In the genomic region with DNA sequence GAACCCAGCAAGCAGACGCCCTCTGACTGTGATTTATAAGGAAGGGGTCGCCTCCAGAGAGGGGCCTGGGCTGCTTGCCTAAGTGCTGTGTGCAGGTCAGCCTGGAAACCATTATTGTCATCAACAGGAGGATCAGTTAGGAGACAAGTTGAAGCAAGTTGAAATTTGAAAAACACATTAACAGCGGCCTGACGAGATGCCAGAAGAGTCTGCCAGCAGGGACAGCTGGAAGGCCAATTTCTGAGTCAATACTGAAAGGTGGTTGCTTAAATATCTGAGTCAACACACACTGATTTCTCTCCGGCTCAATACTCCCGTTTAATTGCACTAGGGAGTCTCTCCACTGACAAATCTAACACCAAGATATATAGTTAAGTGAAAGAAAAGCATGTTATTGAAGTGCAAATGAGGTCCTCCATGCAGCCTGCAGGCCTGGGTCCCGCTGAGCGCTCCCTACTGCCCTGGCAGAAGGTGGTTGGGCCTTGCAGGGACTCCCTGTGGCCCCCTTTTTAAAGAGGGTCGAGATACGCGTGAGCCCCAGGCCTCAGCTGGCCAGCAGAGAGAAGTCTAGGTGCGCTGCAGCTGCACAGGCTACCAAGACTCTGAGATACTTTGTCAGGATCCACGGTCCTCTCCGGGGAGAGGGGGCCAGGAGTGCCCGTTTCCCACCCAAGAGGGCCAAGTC, we compare ENCODE assay signal across 12 cellular contexts.
A peak's percentile ranks its signal among the peaks of the same experiment; 100 is the strongest.
DNase-seq lines count a peak whose midpoint lies in the region; ATAC-seq, FAIRE-seq and TF ChIP-seq lines count a peak whose summit lies in the region.
"Had no signal": no experiment of that assay in that cellular context is flagged by ENCODE, and none has a peak within 500 bp of the region (broad histone marks: within the 10 kb centered on the region; RNA-seq: fewer than 3 reads in every experiment).

No MANE protein-coding gene starts in this region.

- no peak overlapping the region for H3K4me3 Mint-ChIP-seq in GM23338
- H3K4me3 Mint-ChIP-seq: memory B cell had no signal

- H3K27me3 ChIP-seq in GM23338 (ENCODE audit: insufficient read depth) = no peaks in the 10 kb centered on the region
- no peaks in the 10 kb centered on the region for H3K27me3 ChIP-seq in pancreas

- peaks cover 7% of the 10 kb centered on the region; the same call in 1 of the 2 replicates for H3K9me2 ChIP-seq in GM23338 (ENCODE audit: insufficient read depth)

- H3K36me3 ChIP-seq in GM23338 (ENCODE audit: insufficient read depth) (no peaks in the 10 kb centered on the region), pancreas (no peaks in the 10 kb centered on the region)

- no peaks in the 10 kb centered on the region for H3K9me3 Mint-ChIP-seq in GM23338
- H3K9me3 Mint-ChIP-seq: memory B cell had no signal

- H3K27ac ChIP-seq in GM23338 (ENCODE audit: low read depth) (no peak overlapping the region), pancreas (no peak overlapping the region)

- no peaks in the 10 kb centered on the region for H3K36me3 Mint-ChIP-seq in GM23338 (ENCODE audit: low read depth)
- H3K36me3 Mint-ChIP-seq: memory B cell had no signal

- H3K4me1 ChIP-seq in GM23338 (ENCODE audit: insufficient read depth) (peaks cover 8% of the 10 kb centered on the region), pancreas (no peaks in the 10 kb centered on the region)

- no peak overlapping the region for H3K4me3 ChIP-seq in GM23338
- H3K4me3 ChIP-seq in pancreas = no peak overlapping the region

- H3K4me1 Mint-ChIP-seq in GM23338 = peaks cover 21% of the 10 kb centered on the region

- H3K27ac Mint-ChIP-seq in GM23338 = no peak overlapping the region
- H3K27ac Mint-ChIP-seq: memory B cell had no signal

- intact Hi-C loops in pancreas (cut with DNase I) = no loop called here

- no peaks in the 10 kb centered on the region for H3F3A ChIP-seq in GM23338 (replicated peaks; ENCODE audit: low read depth)

- no peaks in the 10 kb centered on the region for H3K9me3 ChIP-seq in pancreas

- H3K4me2 ChIP-seq in GM23338 = 0 out of 2 replicates have a peak overlapping the region, but pooled peaks have one; percentile 38

- peak overlapping the region; percentile 18; the same call in 1 of the 2 replicates for H2AFZ ChIP-seq in GM23338

- no peaks in the 10 kb centered on the region for H4K20me1 ChIP-seq in GM23338 (replicated peaks; ENCODE audit: insufficient read depth)

- no peak for FAIRE-seq in pancreas (lab: Jason Lieb, UNC)

- DNase-seq in GM23338 (ENCODE audit: low spot score) (no peak), NCI-H2227 treated with DMSO at 0.1 percent for 48 hours (lab: John Stamatoyannopoulos, UW) (peak; percentile 47), fibroblast of gingiva (ENCODE audit: low read depth) (peak; percentile 63), pancreas (no peak), GM13976 (ENCODE audit: low spot score) (no peak)
- DNase-seq in activated CD4-positive, alpha-beta T cell treated with anti-CD3 and anti-CD28 coated beads for 4 hours = no peak
- DNase-seq: effector CD4-positive, alpha-beta T cell; SIG-M5; stimulated activated CD4-positive, alpha-beta T cell treated with anti-CD3 and anti-CD28 coated beads, Interleukin-2, amount 100 ng/mL, for 24 hours had no signal

- 71 to 73% methylated on average over 15 of the region's 15 CpGs for WGBS in pancreas, 2 donors

- H3K27me3 Mint-ChIP-seq in GM23338 (ENCODE audit: insufficient read depth, low read depth, poor library complexity) = peaks cover 3% of the 10 kb centered on the region

- H3K79me2 ChIP-seq in GM23338 (replicated peaks; ENCODE audit: insufficient read depth) = no peaks in the 10 kb centered on the region

- in situ Hi-C loops in GM13976 (cut with MboI; ENCODE audit: low sequenced_read_pairs, unreplicated experiment) = no loop called here

- ATAC-seq in GM23338 (peak; percentile 78), pancreas (peak in 3 of 4 donors; percentile 36 to 82 (median 78)), GM21723 (IDR thresholded peaks at IDR 0.05; ENCODE audit: unreplicated experiment) (no peak), GM21576 (IDR thresholded peaks at IDR 0.05; ENCODE audit: unreplicated experiment) (no peak)

- TF ChIP-seq CTCF in GM23338 (conservative IDR thresholded peaks at IDR 0.05; ENCODE audit: low read depth in 2 of 2) = no peak
- TF ChIP-seq CTCF in pancreas (IDR thresholded peaks at IDR 0.05) = no peak
- no peak for TF ChIP-seq CTCF in GM13976 (IDR thresholded peaks at IDR 0.05; ENCODE audit: borderline replicate concordance, control extremely low read depth, extremely low read depth, insufficient read depth, missing control alignments)

TF ChIP-seq in GM23338, 12 proteins besides CTCF, POLR2A, EP300 and RAD21:
- no peak for TF ChIP-seq JUNB (IDR thresholded peaks at IDR 0.05; ENCODE audit: unreplicated experiment)

Comparison
In these comparisons a context has a peak if more than half of its experiments do, and no peak if none do; other contexts are left out.
1. ATAC-seq: peak in GM23338 (single experiment) and pancreas (3 of 4); none in GM21723 (single experiment) and GM21576 (single experiment).
2. DNase-seq: peak in NCI-H2227 treated with DMSO at 0.1 percent for 48 hours (single experiment) and fibroblast of gingiva (single experiment); none in GM23338 (single experiment), pancreas (0 of 6), GM13976 (single experiment) and activated CD4-positive, alpha-beta T cell treated with anti-CD3 and anti-CD28 coated beads for 4 hours (0 of 2).